Comparison of ENCODE assay signal across 23 cellular contexts in the genomic region with DNA sequence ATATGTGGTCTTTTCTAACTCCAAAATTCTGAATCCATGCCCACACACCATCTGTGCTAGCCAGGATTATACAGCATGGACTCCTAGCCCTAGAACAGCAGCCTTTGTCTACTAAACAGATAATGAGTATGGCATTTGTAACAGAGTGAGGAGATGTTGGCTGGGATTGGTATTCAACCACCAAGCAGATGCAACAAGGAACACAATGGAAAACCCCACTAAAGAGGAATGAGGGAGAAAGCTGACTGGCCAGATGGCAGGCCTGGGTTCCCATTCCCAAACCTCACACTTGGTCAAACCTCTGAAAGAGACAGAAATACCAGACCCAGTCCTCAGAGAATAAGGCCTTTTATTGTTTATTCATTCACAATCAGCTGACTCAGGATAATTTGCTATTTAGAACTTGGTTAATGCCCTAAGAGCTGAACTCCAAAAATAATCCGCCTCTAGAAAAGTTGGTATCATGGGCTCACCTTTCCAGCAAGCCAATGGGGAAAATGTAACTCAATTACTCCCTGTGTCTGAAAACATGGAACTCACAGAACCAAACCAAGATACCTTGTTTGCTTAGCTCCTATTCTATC.
"Had no signal": no experiment of that assay in that cellular context is flagged by ENCODE, and none has a peak within 500 bp of the region (broad histone marks: within the 10 kb centered on the region; RNA-seq: fewer than 3 reads in every experiment).

No MANE protein-coding gene starts in this region.

- FAIRE-seq: HTR-8/SVneo, RCC 7860 had no signal

- H3K4me2 ChIP-seq: KMS-11, SK-N-SH had no signal

- H3K9ac ChIP-seq: KMS-11, SK-N-SH had no signal

- H3K27ac ChIP-seq: HL-60, KMS-11 had no signal

- DNase-seq: Kasumi-1, MM.1S, NCI-H1092 treated with DMSO at 0.1 percent for 48 hours, NCI-H1436, NCI-H187, NCI-H2029, NCI-H2081 treated with DMSO at 0.1 percent for 48 hours, NCI-H2171 treated with DMSO at 0.1 percent for 48 hours, NCI-H2227 treated with DMSO at 0.1 percent for 48 hours, NCI-H510A, NCI-H524 treated with DMSO at 0.1 percent for 48 hours, NCI-H69, NCI-H774, Right ventricle myocardium superior, RPMI8226, SIG-M5, SK-N-SH, SW 1271, T-cell had no signal

- ATAC-seq: T-cell had no signal

- H3K9me3 ChIP-seq: SK-N-SH had no signal
